Comparison of ENCODE assay signal across 17 cellular contexts in genomic region chr6:140590641-140591040, GRCh38.
DNase-seq lines count a peak whose midpoint lies in the region; TF ChIP-seq lines count a peak whose summit lies in the region.
"Had no signal": no experiment of that assay in that cellular context is flagged by ENCODE, and none has a peak within 500 bp of the region (broad histone marks: within the 10 kb centered on the region; RNA-seq: fewer than 3 reads in every experiment).

No MANE protein-coding gene starts in this region.

- POLR2A ChIA-PET in A673 (lab: Charles Lee; ENCODE audit: low non-redundant PET): no interaction called here

- H3K4me1 ChIP-seq in adipocyte (ENCODE audit: control insufficient read depth, insufficient read depth, low read length): peaks cover 18% of the 10 kb centered on the region
- H3K4me1 ChIP-seq in A673 (ENCODE audit: insufficient read depth, low read length, poor library complexity, severe bottlenecking): no peaks in the 10 kb centered on the region

- H3K4me3 ChIP-seq in AG10803 (ENCODE audit: low read length): no peak overlapping the region
- H3K4me3 ChIP-seq in adipocyte (ENCODE audit: low read length): no peak overlapping the region
- H3K4me3 ChIP-seq in A673 (ENCODE audit: low read depth, low read length, poor library complexity, severe bottlenecking): no peak overlapping the region
- H3K4me3 ChIP-seq: HAP-1 had no signal

- H3K9ac ChIP-seq in adipocyte (ENCODE audit: low read length): no peak overlapping the region

- no peak for TF ChIP-seq CTCF in AG10803 (conservative IDR thresholded peaks at IDR 0.05; ENCODE audit: low read length)
- no peak for TF ChIP-seq CTCF in A673 (conservative IDR thresholded peaks at IDR 0.05; ENCODE audit: low read depth, low read length)

- no peaks in the 10 kb centered on the region for H3K36me3 ChIP-seq in adipocyte (ENCODE audit: control insufficient read depth, insufficient read depth, low read length, severe bottlenecking)
- no peaks in the 10 kb centered on the region for H3K36me3 ChIP-seq in A673 (ENCODE audit: insufficient read depth, low read length, poor library complexity, severe bottlenecking)
- H3K36me3 ChIP-seq: HAP-1 had no signal

- no peak overlapping the region for H3K27ac ChIP-seq in A673 (ENCODE audit: low read depth, low read length, poor library complexity, severe bottlenecking)
- H3K27ac ChIP-seq: C4-2B had no signal

- no TSS peak for BruUV-seq in A673 (replicated peaks; lab: Mats Ljungman, UMichigan)

- CTCF ChIA-PET in A673 (lab: Charles Lee): no interaction called here

- peaks cover 5% of the 10 kb centered on the region for H3K9me3 ChIP-seq in adipocyte (ENCODE audit: control insufficient read depth, low read length)
- H3K9me3 ChIP-seq in A673 (ENCODE audit: low read depth, low read length, poor library complexity, severe bottlenecking): peaks cover 7% of the 10 kb centered on the region

- intact Hi-C loops in A673 (cut with micrococcal nuclease; ENCODE audit: unreplicated experiment): no loop called here

- peak; percentile 30 for DNase-seq in AG10803 (ENCODE audit: low read depth)
- peak; percentile 82 for DNase-seq in HCEC 1CT
- peak; percentile 13 for DNase-seq in adipocyte (ENCODE audit: low read depth)
- DNase-seq in fibroblast of gingiva (ENCODE audit: low read depth): peak; percentile 25
- no peak for DNase-seq in middle frontal gyrus (ENCODE audit: extremely low spot score, low spot score)
- DNase-seq in activated CD4-positive, CD25-positive, alpha-beta regulatory T cell treated with anti-CD3 and anti-CD28 coated beads, Interleukin-2, amount 50 U/mL, for 72 hours: no peak
- no peak for DNase-seq in SKM-1 treated with dmso at 0.1 percent for 144 hours (lab: John Stamatoyannopoulos, UW; ENCODE audit: unreplicated experiment)
- DNase-seq in A673 (ENCODE audit: low spot score): no peak
- DNase-seq: DMS79; NCI-H1105 treated with DMSO at 0.1 percent for 48 hours; NCI-H1694; NCI-H510A; NCI-H748 treated with DMSO at 0.1 percent for 48 hours; NK-92 treated with Interleukin-12 subunit alpha and Interleukin-12 subunit beta, amount 100 ng/mL, for 24 hours; SIG-M5 had no signal

- H3K27me3 ChIP-seq in adipocyte (replicated peaks; ENCODE audit: control insufficient read depth, insufficient read depth, low read length) (no peaks in the 10 kb centered on the region), A673 (replicated peaks; ENCODE audit: insufficient read depth, low read depth, low read length, poor library complexity) (no peaks in the 10 kb centered on the region)

Comparison
In these comparisons a context has a peak if more than half of its experiments do, and no peak if none do; other contexts are left out.
1. DNase-seq: peak in AG10803 (single experiment), HCEC 1CT (single experiment), adipocyte (single experiment) and fibroblast of gingiva (single experiment); none in middle frontal gyrus (single experiment), activated CD4-positive, CD25-positive, alpha-beta regulatory T cell treated with anti-CD3 and anti-CD28 coated beads, Interleukin-2, amount 50 U/mL, for 72 hours (single experiment), SKM-1 treated with dmso at 0.1 percent for 144 hours (single experiment) and A673 (single experiment).